ENCODE assay signal across 8 cellular contexts in genomic region chr3:62529230-62529629, GRCh38.
A peak's percentile ranks its signal among the peaks of the same experiment; 100 is the strongest.
DNase-seq lines count a peak whose midpoint lies in the region; ATAC-seq and TF ChIP-seq lines count a peak whose summit lies in the region.
"Had no signal": no experiment of that assay in that cellular context is flagged by ENCODE, and none has a peak within 500 bp of the region (broad histone marks: within the 10 kb centered on the region; RNA-seq: fewer than 3 reads in every experiment).

No MANE protein-coding gene starts in this region.

- no peak overlapping the region for H2AFZ ChIP-seq in H9 (ENCODE audit: low read length)

- H3K4me1 ChIP-seq in H9 (ENCODE audit: insufficient read depth, low read length), result peaks cover 4% of the 10 kb centered on the region; the same call in 1 of the 2 replicates

- no peak overlapping the region for H2AK5ac ChIP-seq in H9 (ENCODE audit: insufficient read length, low read length)

- H3K27me3 ChIP-seq in H9 (ENCODE audit: insufficient read depth, low read length), result no peaks in the 10 kb centered on the region

- no peaks in the 10 kb centered on the region for H3K9me3 Mint-ChIP-seq in H9
- H3K9me3 Mint-ChIP-seq in neural crest cell, result no peaks in the 10 kb centered on the region

- H3K27me3 Mint-ChIP-seq in H9 (ENCODE audit: low read depth) (no peaks in the 10 kb centered on the region), neural crest cell (ENCODE audit: low read depth) (peaks cover 53% of the 10 kb centered on the region)

- H3K79me2 ChIP-seq in H9 (ENCODE audit: insufficient read depth, low read length), result no peaks in the 10 kb centered on the region

- H3K9me3 ChIP-seq in H9 (ENCODE audit: control insufficient read depth, low read depth, low read length), result no peaks in the 10 kb centered on the region

- WGBS in H9 (ENCODE audit: extremely low coverage, insufficient read length, low lambda C conversion rate), result no CpG with 5 or more reads among the region's 4 CpGs

- no peak overlapping the region for H3K14ac ChIP-seq in H9 (ENCODE audit: insufficient read depth, low read length)

- H3K36me3 Mint-ChIP-seq in H9 (ENCODE audit: insufficient read depth in 1 of 3, low read depth in 3 of 3) (no peaks in the 10 kb centered on the region), neural crest cell (ENCODE audit: low read depth) (no peaks in the 10 kb centered on the region)

- no peak overlapping the region for H3K56ac ChIP-seq in H9 (ENCODE audit: insufficient read length, low read depth, low read length)

- H4K20me1 ChIP-seq in H9 (ENCODE audit: control insufficient read depth, insufficient read depth, insufficient read length), result no peaks in the 10 kb centered on the region

- no peak overlapping the region for H3T11ph ChIP-seq in H9 (ENCODE audit: low read length)

- no peak overlapping the region for H3K4me3 Mint-ChIP-seq in H9
- H3K4me3 Mint-ChIP-seq in neural crest cell, result no peak overlapping the region

- H3K23ac ChIP-seq in H9 (ENCODE audit: insufficient read length, low read depth, low read length), result no peak overlapping the region

- H3K27ac Mint-ChIP-seq in H9 (no peak overlapping the region), neural crest cell (ENCODE audit: unreplicated experiment) (no peak overlapping the region)

- no peak overlapping the region for H4K91ac ChIP-seq in H9 (ENCODE audit: insufficient read length, low read depth, low read length)

- ATAC-seq in HG02981 (IDR thresholded peaks at IDR 0.05; ENCODE audit: unreplicated experiment), result no peak

- H2BK5ac ChIP-seq in H9 (ENCODE audit: insufficient read length, low read length), result no peak overlapping the region

- no peak overlapping the region for H3K27ac ChIP-seq in H9 (ENCODE audit: insufficient read length, low read depth, low read length)

- no peaks in the 10 kb centered on the region for H3K23me2 ChIP-seq in H9 (ENCODE audit: insufficient read length, low read depth, low read length, poor library complexity, severe bottlenecking)

- H3K4me1 Mint-ChIP-seq in H9, result peaks cover 14 to 17% of the 10 kb centered on the region in 2 experiments
- no peaks in the 10 kb centered on the region for H3K4me1 Mint-ChIP-seq in neural crest cell

- DNase-seq in H9 (peak; percentile 70), OCI-M1 (lab: John Stamatoyannopoulos, UW) (peak; percentile 56), ecto neural progenitor cell (ENCODE audit: low spot score) (peak; percentile 73), neural crest cell (ENCODE audit: low read depth, low spot score) (peak; percentile 65), NCI-H2196 (lab: John Stamatoyannopoulos, UW; ENCODE audit: unreplicated experiment) (no peak), SKM-1 (lab: John Stamatoyannopoulos, UW; ENCODE audit: unreplicated experiment) (no peak)
- DNase-seq: glutamatergic neuron had no signal

- H3K4me2 ChIP-seq in H9 (ENCODE audit: insufficient read depth, insufficient read length, low read length), result no peak overlapping the region

- no peak overlapping the region for H2BK20ac ChIP-seq in H9 (ENCODE audit: low read depth, low read length, poor library complexity, severe bottlenecking)

- no peak overlapping the region for H3K18ac ChIP-seq in H9 (ENCODE audit: insufficient read length, low read depth, low read length)

- H4K8ac ChIP-seq in H9 (replicated peaks; ENCODE audit: insufficient read length, low read depth, low read length), result no peak overlapping the region

- no peaks in the 10 kb centered on the region for H3K79me1 ChIP-seq in H9 (ENCODE audit: insufficient read depth, low read depth, low read length, poor library complexity, severe bottlenecking)

- H3K4ac ChIP-seq in H9 (ENCODE audit: low read depth, low read length), result no peak overlapping the region

- TF ChIP-seq CTCF in H9 (conservative IDR thresholded peaks at IDR 0.05) (no peak), neural crest cell (conservative IDR thresholded peaks at IDR 0.05) (no peak)

- H4K5ac ChIP-seq in H9 (ENCODE audit: insufficient read length, low read depth, low read length), result no peak overlapping the region

- no peak overlapping the region for H2BK12ac ChIP-seq in H9 (ENCODE audit: insufficient read length, low read depth, low read length)

- H3K9ac ChIP-seq in H9 (ENCODE audit: extremely low read depth, insufficient read length, low read length), result no peak overlapping the region

- no peak overlapping the region for H2BK120ac ChIP-seq in H9 (ENCODE audit: low read depth, low read length, poor library complexity, severe bottlenecking)

- H2BK15ac ChIP-seq in H9 (ENCODE audit: low read depth, low read length), result no peak overlapping the region

Comparison
In these comparisons a context has a peak if more than half of its experiments do, and no peak if none do; other contexts are left out.
1. DNase-seq: peak in H9 (single experiment), OCI-M1 (single experiment), ecto neural progenitor cell (single experiment) and neural crest cell (single experiment); none in NCI-H2196 (single experiment) and SKM-1 (single experiment).